In genomic region chr1:156859523-156860112, GRCh38 we compare ENCODE assay signal across 1 cellular context.
TF ChIP-seq lines count a peak whose summit lies in the region.

No MANE protein-coding gene starts in this region.

TF ChIP-seq in HCT116, 20 proteins besides CTCF, POLR2A, EP300 and RAD21 (continued from another document):
- TF ChIP-seq REST (IDR thresholded peaks at IDR 0.05; ENCODE audit: low read depth) (no peak), TCF7L2 (IDR thresholded peaks at IDR 0.05; ENCODE audit: borderline replicate concordance, extremely low read depth, insufficient read depth, insufficient read length) (no peak), ZFX (IDR thresholded peaks at IDR 0.05) (no peak), SIN3A (IDR thresholded peaks at IDR 0.05; ENCODE audit: low read depth) (no peak), ZBTB33 (IDR thresholded peaks at IDR 0.05; ENCODE audit: extremely low read depth, insufficient replicate concordance, low read length) (no peak), SRF (IDR thresholded peaks at IDR 0.05; ENCODE audit: low read depth) (no peak), CBX3 (IDR thresholded peaks at IDR 0.05; ENCODE audit: low read depth) (no peak), ZNF274 (IDR thresholded peaks at IDR 0.05; ENCODE audit: low read depth, low read length) (no peak), ATF3 (IDR thresholded peaks at IDR 0.05) (no peak)
